7 cellular contexts compared by ENCODE assay signal in genomic region chr16:71540-72341, GRCh38. TPM values are rescaled to one million over a fixed set of nuclear protein-coding genes. Genes with fewer than 3 reads are reported as not detected.
DNase-seq lines count a peak whose midpoint lies in the region; ATAC-seq and TF ChIP-seq lines count a peak whose summit lies in the region.

No MANE protein-coding gene starts in this region.

- H3K79me2 ChIP-seq in GM23338 (replicated peaks; ENCODE audit: insufficient read depth): peaks cover 4% of the 10 kb centered on the region; the same call in 1 of the 2 replicates
- peaks cover 53% of the 10 kb centered on the region for H3K79me2 ChIP-seq in fibroblast of lung (ENCODE audit: control insufficient read depth, insufficient read depth, low read length)
- no peaks in the 10 kb centered on the region for H3K79me2 ChIP-seq in neural progenitor cell (ENCODE audit: low read depth)

- H4K20me1 ChIP-seq in GM23338 (replicated peaks; ENCODE audit: insufficient read depth) (0 out of 2 replicates have a peak, but pooled peaks cover 5% of the 10 kb centered on the region), fibroblast of lung (ENCODE audit: control insufficient read depth, extremely low read depth, insufficient read depth, low read length) (no peaks in the 10 kb centered on the region), neural progenitor cell (ENCODE audit: low read depth) (peaks cover 17% of the 10 kb centered on the region)

- DNase-seq in GM23338 (ENCODE audit: low spot score) (peak; percentile 97), SJSA1 (ENCODE audit: low read depth in 1 of 2, low spot score in 2 of 2) (peak; percentile 79 to 91), fibroblast of lung (ENCODE audit: low read depth in 2 of 2) (peak; percentile 74 to 78), neural progenitor cell (ENCODE audit: low spot score) (peak; percentile 79), globus pallidus (ENCODE audit: low spot score) (no peak)
- no peak for DNase-seq in stimulated activated CD4-positive, alpha-beta T cell treated with anti-CD3 and anti-CD28 coated beads, Interleukin-15, amount 100 ng/mL, for 24 hours

- peak; percentile 56 for ATAC-seq in GM23338
- no peak for ATAC-seq in HG02973 (IDR thresholded peaks at IDR 0.05; ENCODE audit: unreplicated experiment)

- H3K4me3 ChIP-seq in GM23338 (peak overlapping the region; percentile 76), SJSA1 (peak overlapping the region; percentile 70), fibroblast of lung (replicated peaks in 1 of 4; ENCODE audit: control extremely low read depth in 1 of 4, insufficient read depth in 1 of 4, low read depth in 3 of 4, low read length in 4 of 4) (peak overlapping the region; percentile 62 to 82 (median 78)), neural progenitor cell (peak overlapping the region; percentile 60)

- H3K27ac Mint-ChIP-seq in GM23338 (no peak overlapping the region), neural progenitor cell (no peak overlapping the region)

- H3K4me1 ChIP-seq in GM23338 (ENCODE audit: insufficient read depth) (peaks cover 39% of the 10 kb centered on the region), SJSA1 (replicated peaks) (peaks cover 55% of the 10 kb centered on the region), fibroblast of lung (ENCODE audit: control insufficient read depth, extremely low read depth, insufficient read depth, low read length) (peaks cover 69% of the 10 kb centered on the region), neural progenitor cell (peaks cover 45% of the 10 kb centered on the region)

- H3K27ac ChIP-seq in GM23338 (ENCODE audit: low read depth) (peak overlapping the region; percentile 27), SJSA1 (peak overlapping the region; percentile 77), fibroblast of lung (ENCODE audit: insufficient read depth, low read length) (peak overlapping the region; percentile 76), neural progenitor cell (no peak overlapping the region)

- H3K9me3 Mint-ChIP-seq in GM23338 (no peaks in the 10 kb centered on the region), neural progenitor cell (no peaks in the 10 kb centered on the region)

- H3K4me2 ChIP-seq in GM23338: peak overlapping the region; percentile 93
- peak overlapping the region; percentile 93 for H3K4me2 ChIP-seq in fibroblast of lung (ENCODE audit: extremely low read depth, insufficient read depth, low read length)
- H3K4me2 ChIP-seq in neural progenitor cell: peak overlapping the region; percentile 82

- H3K9me3 ChIP-seq in SJSA1 (replicated peaks) (no peaks in the 10 kb centered on the region), fibroblast of lung (ENCODE audit: control insufficient read depth, insufficient read depth, low read depth, low read length) (no peaks in the 10 kb centered on the region), neural progenitor cell (ENCODE audit: low read depth) (no peaks in the 10 kb centered on the region)

- H3K4me1 Mint-ChIP-seq in GM23338 (peaks cover 53% of the 10 kb centered on the region), neural progenitor cell (peaks cover 60% of the 10 kb centered on the region)

- H3K9ac ChIP-seq in fibroblast of lung (ENCODE audit: insufficient read depth, low read length) (peak overlapping the region; percentile 90), neural progenitor cell (no peak overlapping the region)

- no peaks in the 10 kb centered on the region for H3K36me3 ChIP-seq in GM23338 (ENCODE audit: insufficient read depth)
- H3K36me3 ChIP-seq in SJSA1: peaks cover 11% of the 10 kb centered on the region
- peaks cover 2% of the 10 kb centered on the region for H3K36me3 ChIP-seq in fibroblast of lung (ENCODE audit: control insufficient read depth, insufficient read depth, low read length)
- H3K36me3 ChIP-seq in neural progenitor cell: no peaks in the 10 kb centered on the region

- H3K36me3 Mint-ChIP-seq in GM23338 (ENCODE audit: low read depth) (no peaks in the 10 kb centered on the region), neural progenitor cell (no peaks in the 10 kb centered on the region)

- H3K4me3 Mint-ChIP-seq in GM23338 (peak overlapping the region; percentile 78), neural progenitor cell (peak overlapping the region; percentile 91)

- H3F3A ChIP-seq in GM23338 (replicated peaks; ENCODE audit: low read depth) (peaks cover 15% of the 10 kb centered on the region; the same call in 1 of the 2 replicates), neural progenitor cell (ENCODE audit: low read depth) (peaks cover 29% of the 10 kb centered on the region)

- H2AFZ ChIP-seq in GM23338 (peak overlapping the region; percentile 74), fibroblast of lung (ENCODE audit: low read length) (no peak overlapping the region), neural progenitor cell (replicated peaks) (no peak overlapping the region)

- H3K27me3 ChIP-seq in GM23338 (ENCODE audit: insufficient read depth) (no peaks in the 10 kb centered on the region), SJSA1 (replicated peaks) (no peaks in the 10 kb centered on the region), fibroblast of lung (ENCODE audit: control insufficient read depth, insufficient read depth, low read length) (no peaks in the 10 kb centered on the region), neural progenitor cell (peaks cover 5% of the 10 kb centered on the region)

- H3K9me2 ChIP-seq in GM23338 (ENCODE audit: insufficient read depth): no peaks in the 10 kb centered on the region

- peaks cover 32% of the 10 kb centered on the region for H3K27me3 Mint-ChIP-seq in GM23338 (ENCODE audit: insufficient read depth, low read depth, poor library complexity)
- H3K27me3 Mint-ChIP-seq in neural progenitor cell (ENCODE audit: insufficient read depth, low read depth): peaks cover 13% of the 10 kb centered on the region

- TF ChIP-seq CTCF in GM23338 (conservative IDR thresholded peaks at IDR 0.05; ENCODE audit: low read depth in 2 of 2) (no peak), fibroblast of lung (conservative IDR thresholded peaks at IDR 0.05 in 1 of 2, IDR thresholded peaks at IDR 0.05 in 1 of 2; ENCODE audit: low read depth in 1 of 2, low read length in 2 of 2) (no peak), neural progenitor cell (IDR thresholded peaks at IDR 0.05) (no peak)

TF ChIP-seq in GM23338, 12 proteins besides CTCF, POLR2A, EP300 and RAD21 (continues in another document):
- TF ChIP-seq POLR2AphosphoS5 (IDR thresholded peaks at IDR 0.05; ENCODE audit: low read depth): peak; percentile 48; the same call in 1 of the 2 replicates

RNA-seq across cellular contexts. Expression of gene RHBDF1, which starts 0.7 kb away (rescaled TPM):
- 15.3 and 24.5 TPM in 2 replicates for total RNA-seq in GM23338 (2014; rRNA removed; shearing (Covaris generic))
- 22.1 and 22.6 TPM in 2 replicates for polyA plus RNA-seq in GM23338 (2016; fragmentation: Nextera tagmentation; extraction: Ambion mirVana)
- 21.4 and 23.4 TPM in 2 replicates for total RNA-seq in SJSA1 (2014; rRNA removed; shearing (Covaris generic))
- total RNA-seq in fibroblast of lung: 32.9 and 53.8 TPM in 2 replicates
- 40.5 and 54.6 TPM in 2 replicates for polyA plus RNA-seq in fibroblast of lung
- polyA plus RNA-seq in fibroblast of lung (2012): 50.5 and 62.0 TPM in 2 replicates
- 157 and 246 TPM in 2 replicates for polyA minus RNA-seq in fibroblast of lung (ENCODE audit: low replicate concordance)
- 11.0 and 24.4 TPM in 2 replicates for total RNA-seq in neural progenitor cell (ENCODE audit: low replicate concordance)

RNA-seq across cellular contexts. Expression of gene MPG, which starts 6.3 kb away (rescaled TPM):
- total RNA-seq in GM23338 (2014; rRNA removed; shearing (Covaris generic)): 57.8 and 91.1 TPM in 2 replicates
- 38.0 and 39.2 TPM in 2 replicates for polyA plus RNA-seq in GM23338 (2016; fragmentation: Nextera tagmentation; extraction: Ambion mirVana)
- 102 and 173 TPM in 2 replicates for total RNA-seq in SJSA1 (2014; rRNA removed; shearing (Covaris generic))
- 256 and 268 TPM in 2 replicates for total RNA-seq in fibroblast of lung
- polyA plus RNA-seq in fibroblast of lung: 45.4 and 49.3 TPM in 2 replicates
- polyA plus RNA-seq in fibroblast of lung (2012): 84.4 and 112 TPM in 2 replicates
- 42.7 and 46.1 TPM in 2 replicates for polyA minus RNA-seq in fibroblast of lung (ENCODE audit: low replicate concordance)
- total RNA-seq in neural progenitor cell (ENCODE audit: low replicate concordance): 21.2 and 63.4 TPM in 2 replicates

RNA-seq across cellular contexts. Expression of gene SNRNP25, which starts 18.1 kb away (rescaled TPM):
- total RNA-seq in GM23338 (2014; rRNA removed; shearing (Covaris generic)): 31.2 and 34.4 TPM in 2 replicates
- polyA plus RNA-seq in GM23338 (2016; fragmentation: Nextera tagmentation; extraction: Ambion mirVana): 79.5 and 81.6 TPM in 2 replicates
- 30.2 and 37.0 TPM in 2 replicates for total RNA-seq in SJSA1 (2014; rRNA removed; shearing (Covaris generic))
- 14.6 and 20.5 TPM in 2 replicates for total RNA-seq in fibroblast of lung
- 25.9 and 49.4 TPM in 2 replicates for polyA plus RNA-seq in fibroblast of lung
- 29.6 and 57.8 TPM in 2 replicates for polyA plus RNA-seq in fibroblast of lung (2012)
- 21.1 and 31.3 TPM in 2 replicates for polyA minus RNA-seq in fibroblast of lung (ENCODE audit: low replicate concordance)
- total RNA-seq in neural progenitor cell (ENCODE audit: low replicate concordance): 43.6 and 49.8 TPM in 2 replicates

RNA-seq across cellular contexts. Expression of gene POLR3K, which starts 18.3 kb away (rescaled TPM):
- total RNA-seq in GM23338 (2014; rRNA removed; shearing (Covaris generic)): 11.7 and 17.8 TPM in 2 replicates
- polyA plus RNA-seq in GM23338 (2016; fragmentation: Nextera tagmentation; extraction: Ambion mirVana) (58.5 and 60.0 TPM in 2 replicates), fibroblast of lung (12.9 and 27.3 TPM in 2 replicates)
- 10.1 and 20.8 TPM in 2 replicates for total RNA-seq in SJSA1 (2014; rRNA removed; shearing (Covaris generic))
- total RNA-seq in fibroblast of lung (2.6 and 3.3 TPM in 2 replicates), neural progenitor cell (ENCODE audit: low replicate concordance) (9.2 and 11.0 TPM in 2 replicates)
- polyA plus RNA-seq in fibroblast of lung (2012): 9.9 and 19.7 TPM in 2 replicates
- 8.0 TPM in 1 of 2 replicates, not detected in the other for polyA minus RNA-seq in fibroblast of lung (ENCODE audit: low replicate concordance)

Comparison
In these comparisons a context has a peak if more than half of its experiments do, and no peak if none do; other contexts are left out.
1. DNase-seq: peak in GM23338 (single experiment), SJSA1 (2 of 2), fibroblast of lung (2 of 2) and neural progenitor cell (single experiment); none in stimulated activated CD4-positive, alpha-beta T cell treated with anti-CD3 and anti-CD28 coated beads, Interleukin-15, amount 100 ng/mL, for 24 hours (single experiment) and globus pallidus (single experiment).
2. Peak in every context shown above with its lines, with median percentiles within 50 percentile points of each other: H3K4me2 ChIP-seq and H3K4me3 ChIP-seq.